In the genomic region with DNA sequence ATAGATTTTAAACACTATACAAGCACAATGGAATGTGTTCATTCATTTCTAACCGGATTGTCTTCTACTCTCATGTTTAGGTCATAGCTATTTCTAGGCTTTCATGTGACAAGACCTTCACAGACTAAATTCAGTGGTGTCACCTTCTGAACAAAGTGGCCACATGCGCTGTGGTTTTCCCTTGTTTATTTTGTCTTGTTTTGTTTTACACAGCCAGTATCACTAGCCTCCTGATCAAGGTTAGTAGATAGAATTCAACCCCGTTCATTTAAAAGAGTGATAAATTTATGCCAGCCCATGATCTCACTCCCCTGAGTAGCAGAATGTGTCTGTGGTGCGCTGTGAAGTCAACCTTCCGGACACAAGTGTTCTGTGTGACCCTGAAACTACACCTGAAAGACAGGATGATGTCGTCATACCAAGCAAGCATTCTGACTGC, we compare ENCODE assay signal across 23 cellular contexts.
DNase-seq lines count a peak whose midpoint lies in the region; ATAC-seq and TF ChIP-seq lines count a peak whose summit lies in the region.
"Had no signal": no experiment of that assay in that cellular context is flagged by ENCODE, and none has a peak within 500 bp of the region (broad histone marks: within the 10 kb centered on the region; RNA-seq: fewer than 3 reads in every experiment).

No MANE protein-coding gene starts in this region.

- H3K4me1 ChIP-seq in right atrium auricular region, result peaks cover 0 to 34% of the 10 kb centered on the region in 2 donors
- H3K4me1 ChIP-seq: prostate gland had no signal

- CTCF ChIA-PET in Calu3 (lab: Charles Lee), result interaction anchor here (0.7 to 2.7 kb wide), 10 partner anchors 10 to 322 kb away, joined by 3 to 23 read pairs (median 4); no protein-coding TSS in a partner anchor

- DNase-seq in Calu3 (peak; percentile 56), right atrium auricular region (ENCODE audit: low spot score) (no peak), cerebellar cortex (ENCODE audit: low spot score) (no peak), NCI-H345 treated with DMSO at 0.1 percent for 48 hours (lab: John Stamatoyannopoulos, UW; ENCODE audit: unreplicated experiment) (no peak), amniotic stem cell (lab: John Stamatoyannopoulos, UW) (no peak)
- DNase-seq: activated CD4-positive, alpha-beta T cell treated with anti-CD3 and anti-CD28 coated beads for 48 hours; activated naive CD4-positive, alpha-beta T cell treated with anti-CD3 and anti-CD28 coated beads, Interleukin-2, amount 50 U/mL, for 16 hours; CD8-positive, alpha-beta T cell; EL; glutamatergic neuron; mammary epithelial cell; natural killer cell; NCI-H1694; NCI-H510A; OCI-M1; stimulated activated naive CD8-positive, alpha-beta T cell treated with anti-CD3 and anti-CD28 coated beads, Interleukin-15, Interleukin-2, amounts not matched to agents 100 U/mL and 50 U/mL, for 24 hours had no signal

- BruUV-seq in Calu3 (replicated peaks; lab: Mats Ljungman, UMichigan), result TSS peak; percentile 92

- H3K4me1 Mint-ChIP-seq in Calu3 (ENCODE audit: low read depth, unreplicated experiment), result peaks cover 74% of the 10 kb centered on the region
- H3K4me1 Mint-ChIP-seq: natural killer cell had no signal

- H3K27ac ChIP-seq in right atrium auricular region, result peak overlapping the region; percentile 47 to 79
- H3K27ac ChIP-seq: prostate gland had no signal

- TF ChIP-seq CTCF in Calu3 (IDR thresholded peaks at IDR 0.05; ENCODE audit: unreplicated experiment) (no peak), right atrium auricular region (IDR thresholded peaks at IDR 0.05) (no peak)

- H3K27me3 ChIP-seq in right atrium auricular region, result no peaks in the 10 kb centered on the region

- no peaks in the 10 kb centered on the region for H3K36me3 ChIP-seq in right atrium auricular region
- H3K36me3 ChIP-seq: prostate gland had no signal

- H3K27ac Mint-ChIP-seq in Calu3 (ENCODE audit: unreplicated experiment), result peak overlapping the region; percentile 94
- H3K27ac Mint-ChIP-seq: CD8-positive, alpha-beta T cell; natural killer cell had no signal

- H3K4me3 Mint-ChIP-seq in Calu3 (ENCODE audit: low read depth, unreplicated experiment), result peak overlapping the region; percentile 51
- H3K4me3 Mint-ChIP-seq: brain; CD8-positive, alpha-beta T cell; natural killer cell had no signal

- H3K9me3 ChIP-seq in right atrium auricular region, result no peaks in the 10 kb centered on the region
- H3K9me3 ChIP-seq: prostate gland had no signal

- peak; percentile 85 for ATAC-seq in GM19035 (IDR thresholded peaks at IDR 0.05; ENCODE audit: unreplicated experiment)
- ATAC-seq in HG03378 (IDR thresholded peaks at IDR 0.05; ENCODE audit: unreplicated experiment), result peak; percentile 67
- no peak for ATAC-seq in HG03469 (IDR thresholded peaks at IDR 0.05; ENCODE audit: unreplicated experiment)
- ATAC-seq: CD8-positive, alpha-beta T cell; esophagus mucosa; natural killer cell; SK-N-SH treated with all-trans-retinoic acid at 6 μM for 48 hours; stimulated activated naive CD8-positive, alpha-beta T cell treated with anti-CD3 and anti-CD28 coated beads, Interleukin-15, Interleukin-2, amounts not matched to agents 100 U/mL and 50 U/mL, for 24 hours had no signal

- no peaks in the 10 kb centered on the region for H3K27me3 Mint-ChIP-seq in Calu3 (ENCODE audit: unreplicated experiment)
- H3K27me3 Mint-ChIP-seq: brain had no signal

- H3K36me3 Mint-ChIP-seq in Calu3 (ENCODE audit: insufficient read depth, unreplicated experiment), result peaks cover 11% of the 10 kb centered on the region
- H3K36me3 Mint-ChIP-seq: brain; CD8-positive, alpha-beta T cell; natural killer cell had no signal

- no peak overlapping the region for H3K4me3 ChIP-seq in right atrium auricular region
- H3K4me3 ChIP-seq: prostate gland had no signal

- H3K9me3 Mint-ChIP-seq in Calu3 (ENCODE audit: low read depth, unreplicated experiment), result no peaks in the 10 kb centered on the region
- H3K9me3 Mint-ChIP-seq: brain; CD8-positive, alpha-beta T cell; natural killer cell had no signal

- intact Hi-C loops in Calu3 (cut with micrococcal nuclease; ENCODE audit: unreplicated experiment), result loop anchor here (1.0 to 5.0 kb wide), 5 partner anchors 9 to 214 kb away; no protein-coding TSS in a partner anchor
